9 cellular contexts compared by ENCODE assay signal in the genomic region with DNA sequence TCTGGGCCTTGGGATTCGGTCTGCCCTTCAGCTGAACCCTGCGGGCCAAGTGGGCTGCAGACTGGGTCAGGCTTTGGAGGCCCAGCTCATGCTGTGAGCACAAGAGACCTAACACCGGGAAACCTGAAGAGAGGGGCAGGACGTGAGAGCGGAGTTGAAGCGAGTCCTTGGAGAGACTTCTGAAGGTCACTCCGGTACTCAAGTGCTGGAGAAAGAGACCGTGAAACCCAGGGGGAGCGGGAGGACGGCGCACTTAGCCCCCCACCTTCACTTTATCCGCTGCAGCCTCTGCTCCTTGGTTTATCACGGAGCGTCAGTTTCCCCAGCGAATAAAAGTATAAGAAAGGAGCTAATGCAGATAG. TPM values are rescaled to one million over a fixed set of nuclear protein-coding genes. Genes with fewer than 3 reads are reported as not detected.
A peak's percentile ranks its signal among the peaks of the same experiment; 100 is the strongest.
DNase-seq lines count a peak whose midpoint lies in the region; ATAC-seq, FAIRE-seq and TF ChIP-seq lines count a peak whose summit lies in the region.
"Had no signal": no experiment of that assay in that cellular context is flagged by ENCODE, and none has a peak within 500 bp of the region (broad histone marks: within the 10 kb centered on the region; RNA-seq: fewer than 3 reads in every experiment).

No MANE protein-coding gene starts in this region.

- peaks cover 4 to 43% (median 34%) of the 10 kb centered on the region in 4 donors for H3K4me1 ChIP-seq in liver (ENCODE audit: control insufficient read depth in 4 of 4, insufficient read depth in 4 of 4, low read length in 3 of 4)

- H3K9ac ChIP-seq in liver (ENCODE audit: low read depth in 1 of 2, low read length in 2 of 2) = peak overlapping the region; percentile 76 to 94

- no peaks in the 10 kb centered on the region for H3K27me3 ChIP-seq in liver (ENCODE audit: control insufficient read depth in 4 of 4, insufficient read depth in 4 of 4, low read length in 3 of 4)

- peaks cover 21% of the 10 kb centered on the region for H3K4me1 Mint-ChIP-seq in type B pancreatic cell (ENCODE audit: unreplicated experiment)

- DNase-seq in astrocyte of the spinal cord (ENCODE audit: low read depth, low spot score) = no peak
- no peak for DNase-seq in type B pancreatic cell (ENCODE audit: extremely low spot score, unreplicated experiment)
- no peak for DNase-seq in urothelium cell line (ENCODE audit: low spot score)
- DNase-seq in cerebellar nuclear complex (lab: John Stamatoyannopoulos, UW) = no peak
- DNase-seq in NCI-H510A treated with DMSO at 0.1 percent for 48 hours (lab: John Stamatoyannopoulos, UW) = no peak

- H3K4me3 ChIP-seq in astrocyte of the spinal cord (ENCODE audit: low read depth, low read length) (peak overlapping the region; percentile 100), liver (ENCODE audit: low read depth in 1 of 3, low read length in 3 of 3) (peak overlapping the region; percentile 78 to 98 (median 89))

- H3K27me3 Mint-ChIP-seq in type B pancreatic cell = no peaks in the 10 kb centered on the region

- TF ChIP-seq CTCF in astrocyte of the spinal cord (IDR thresholded peaks at IDR 0.05; ENCODE audit: low read depth, low read length) (no peak), liver (IDR thresholded peaks at IDR 0.05; ENCODE audit: low read depth, low read length, missing input control) (no peak), type B pancreatic cell (conservative IDR thresholded peaks at IDR 0.05) (no peak)

- H3K27ac Mint-ChIP-seq in type B pancreatic cell = peak overlapping the region; percentile 100

- no peak for TF ChIP-seq RAD21 in liver (IDR thresholded peaks at IDR 0.05)

- peaks cover 6 to 19% (median 10%) of the 10 kb centered on the region in 4 donors for H3K36me3 ChIP-seq in liver (ENCODE audit: control insufficient read depth in 4 of 4, insufficient read depth in 3 of 4, low read depth in 1 of 4, low read length in 3 of 4)

- H3K9me3 Mint-ChIP-seq in type B pancreatic cell = no peaks in the 10 kb centered on the region

- H3K27ac ChIP-seq in liver (ENCODE audit: low read depth in 1 of 2, low read length in 2 of 2) = peak overlapping the region; percentile 90 to 96

- peak overlapping the region; percentile 100 for H3K4me3 Mint-ChIP-seq in type B pancreatic cell

- WGBS in liver = under 1% methylated on average over 15 of the region's 15 CpGs

- ATAC-seq in GM18868 (IDR thresholded peaks at IDR 0.05; ENCODE audit: unreplicated experiment) (peak; percentile 11), HG03342 (IDR thresholded peaks at IDR 0.05; ENCODE audit: unreplicated experiment) (peak; percentile 21)

- no peaks in the 10 kb centered on the region for H3K9me3 ChIP-seq in liver (ENCODE audit: control insufficient read depth in 4 of 4, low read length in 3 of 4)

- FAIRE-seq in urothelium cell line (lab: Jason Lieb, UNC) = no peak

- H3K36me3 Mint-ChIP-seq in type B pancreatic cell = peaks cover 8% of the 10 kb centered on the region

- in situ Hi-C loops in astrocyte of the spinal cord (cut with HindIII; ENCODE audit: low sequenced_read_pairs) = no loop called here

TF ChIP-seq in liver, 16 proteins besides CTCF, POLR2A, EP300 and RAD21:
- TF ChIP-seq SP1 (IDR thresholded peaks at IDR 0.05) (no peak), YY1 (IDR thresholded peaks at IDR 0.05) (peak; percentile 83)

RNA-seq across cellular contexts. Expression of a gene that starts 0.4 kb away (rescaled TPM):
- total RNA-seq in liver (100 to 1,000 TPM; 138 to 141 TPM), type B pancreatic cell (ENCODE audit: low replicate concordance) (231 and 278 TPM in 2 replicates)
- polyA plus RNA-seq in liver = 100 to 1,000 TPM in 1 of 2 donors, 10 to 100 TPM in 1; 88.8 to 164 TPM

RNA-seq across cellular contexts. Expression of a gene that starts 47.4 kb away (rescaled TPM):
- not detected for total RNA-seq in liver
- polyA plus RNA-seq in liver = not detected
- total RNA-seq in type B pancreatic cell (ENCODE audit: low replicate concordance) = not detected in 2 replicates
- total RNA-seq: subcutaneous adipose tissue had no signal

RNA-seq across cellular contexts. Expression of a gene that starts 54.4 kb away (rescaled TPM):
- total RNA-seq in liver = 10 to 100 TPM in 1 of 2 donors, 1 to 10 TPM in 1; 4.2 to 13.6 TPM
- polyA plus RNA-seq in liver = 1 to 10 TPM; 3.9 to 4.8 TPM
- 12.2 and 13.5 TPM in 2 replicates for total RNA-seq in type B pancreatic cell (ENCODE audit: low replicate concordance)
